ENCODE assay signal across 8 cellular contexts in genomic region chr4:147831452-147832192, GRCh38.
DNase-seq lines count a peak whose midpoint lies in the region; ATAC-seq and TF ChIP-seq lines count a peak whose summit lies in the region.
"Had no signal": no experiment of that assay in that cellular context is flagged by ENCODE, and none has a peak within 500 bp of the region (broad histone marks: within the 10 kb centered on the region; RNA-seq: fewer than 3 reads in every experiment).

No MANE protein-coding gene starts in this region.

- TF ChIP-seq CTCF in LNCaP clone FGC (IDR thresholded peaks at IDR 0.05; ENCODE audit: control insufficient read depth, extremely low read depth, insufficient read depth) (no peak), mammary epithelial cell (conservative IDR thresholded peaks at IDR 0.05 in 1 of 2, IDR thresholded peaks at IDR 0.05 in 1 of 2; ENCODE audit: extremely low read depth in 1 of 2, insufficient read depth in 1 of 2, low read depth in 1 of 2, low read length in 2 of 2) (no peak)

- H3K4me1 ChIP-seq in mammary epithelial cell (ENCODE audit: insufficient read depth, low read length) = peaks cover 55% of the 10 kb centered on the region
- peaks cover 2% of the 10 kb centered on the region for H3K4me1 ChIP-seq in urinary bladder (ENCODE audit: insufficient read depth)

- no peak overlapping the region; the same call in 1 of the 2 replicates for H3K4me3 ChIP-seq in LNCaP clone FGC (ENCODE audit: low read depth, low read length)
- no peak overlapping the region for H3K4me3 ChIP-seq in mammary epithelial cell (replicated peaks in 1 of 3; ENCODE audit: insufficient read depth in 1 of 3, low read depth in 2 of 3, low read length in 3 of 3)
- H3K4me3 ChIP-seq in urinary bladder (ENCODE audit: low read depth, low read length) = no peak overlapping the region

- 2% methylated on average over 6 of the region's 6 CpGs for WGBS in mammary epithelial cell (ENCODE audit: low coverage, missing lambda C conversion rate)
- 28% methylated on average over 6 of the region's 6 CpGs for WGBS in urinary bladder

- dilution Hi-C loops in mammary epithelial cell (cut with HindIII; ENCODE audit: low sequenced_read_pairs) = loop anchor here (5.0 kb wide), 1 partner anchor 99 kb away; the partner anchor contains the start of gene ARHGAP10

- H3K9me3 ChIP-seq in mammary epithelial cell (replicated peaks; ENCODE audit: insufficient read depth, low read length) = no peaks in the 10 kb centered on the region

- CTCF ChIA-PET in mammary epithelial cell (lab: Charles Lee; ENCODE audit: low non-redundant PET) = no interaction called here

- BruUV-seq in mammary epithelial cell (replicated peaks; lab: Mats Ljungman, UMichigan) = TSS peak; percentile 73

- intact Hi-C loops in mammary epithelial cell (cut with micrococcal nuclease) = loop anchor here (1.0 to 2.0 kb wide), 2 partner anchors 59 to 100 kb away; no protein-coding TSS in a partner anchor

- H3K27ac ChIP-seq in mammary epithelial cell (ENCODE audit: insufficient read depth, low read depth, low read length) (peak overlapping the region; percentile 90), urinary bladder (ENCODE audit: low read depth) (peak overlapping the region; percentile 68)

- H3K9ac ChIP-seq in mammary epithelial cell (ENCODE audit: insufficient read depth, low read length) = peak overlapping the region; percentile 61

- H4K20me1 ChIP-seq in mammary epithelial cell (ENCODE audit: insufficient read depth, low read length) = no peaks in the 10 kb centered on the region

- H3K27me3 ChIP-seq in mammary epithelial cell (ENCODE audit: insufficient read depth, low read length) = no peaks in the 10 kb centered on the region

- in situ Hi-C loops in mammary epithelial cell (cut with MboI; ENCODE audit: low sequenced_read_pairs in 2 of 2) = no loop called here

- H2AFZ ChIP-seq in mammary epithelial cell (ENCODE audit: low read depth, low read length) = peak overlapping the region; percentile 54

- H3K36me3 ChIP-seq in mammary epithelial cell (ENCODE audit: insufficient read depth, low read length) (no peaks in the 10 kb centered on the region), urinary bladder (ENCODE audit: insufficient read depth) (no peaks in the 10 kb centered on the region)

- peak; percentile 48 for DNase-seq in LNCaP clone FGC (ENCODE audit: low read depth)
- DNase-seq in mammary epithelial cell = peak; percentile 96
- peak; percentile 53 for DNase-seq in medulla oblongata (ENCODE audit: extremely low spot score)
- DNase-seq in SHP77 treated with DMSO at 0.1 percent for 48 hours (lab: John Stamatoyannopoulos, UW) = no peak
- DNase-seq in hippocampal formation (lab: John Stamatoyannopoulos, UW) = no peak
- DNase-seq: stimulated activated CD4-positive, alpha-beta T cell treated with anti-CD3 and anti-CD28 coated beads, Interleukin-2, amount 100 ng/mL, for 24 hours had no signal

- H3K4me2 ChIP-seq in mammary epithelial cell (ENCODE audit: insufficient read depth, low read depth, low read length) = peak overlapping the region; percentile 70

- peaks cover 25% of the 10 kb centered on the region for H3K79me2 ChIP-seq in mammary epithelial cell (ENCODE audit: insufficient read depth, low read length)

- ATAC-seq in GM18858 (IDR thresholded peaks at IDR 0.05; ENCODE audit: unreplicated experiment) = no peak

Comparison
In these comparisons a context has a peak if more than half of its experiments do, and no peak if none do; other contexts are left out.
1. DNase-seq: peak in LNCaP clone FGC (single experiment), mammary epithelial cell (single experiment) and medulla oblongata (single experiment); none in SHP77 treated with DMSO at 0.1 percent for 48 hours (single experiment) and hippocampal formation (0 of 2).